ENCODE assay signal across 23 cellular contexts in the genomic region with DNA sequence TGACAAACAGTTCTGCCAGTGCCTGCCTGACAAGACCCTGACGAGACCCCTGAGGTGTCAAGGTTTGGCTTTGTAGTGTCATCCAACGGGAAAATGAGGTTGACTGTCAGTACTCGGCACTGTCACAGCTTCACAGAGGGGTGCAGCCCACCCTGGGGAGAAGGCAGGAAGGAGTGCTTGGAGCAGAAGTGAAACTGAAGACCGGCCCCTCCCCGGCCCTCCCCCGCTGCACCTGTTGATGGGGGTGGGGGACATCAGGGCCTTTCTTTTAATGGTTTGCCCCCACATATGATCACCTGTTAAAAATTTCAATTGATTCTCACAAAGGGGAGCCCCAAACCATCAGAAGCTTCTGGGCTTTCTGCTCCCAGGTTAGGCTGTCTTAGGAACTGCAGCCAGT. TPM values are rescaled to one million over a fixed set of nuclear protein-coding genes. Genes with fewer than 3 reads are reported as not detected.
DNase-seq lines count a peak whose midpoint lies in the region; ATAC-seq and TF ChIP-seq lines count a peak whose summit lies in the region.
"Had no signal": no experiment of that assay in that cellular context is flagged by ENCODE, and none has a peak within 500 bp of the region (broad histone marks: within the 10 kb centered on the region; RNA-seq: fewer than 3 reads in every experiment).

No MANE protein-coding gene starts in this region.

- no peak overlapping the region for H3K4me3 ChIP-seq in RWPE2 (ENCODE audit: severe bottlenecking)
- H3K4me3 ChIP-seq: HAP-1, left lung, sigmoid colon had no signal

- H3K4me1 ChIP-seq in RWPE2 (ENCODE audit: insufficient read depth, poor library complexity, severe bottlenecking): peaks cover 89% of the 10 kb centered on the region
- H3K4me1 ChIP-seq: HAP-1, parathyroid adenoma had no signal

- H3K27me3 Mint-ChIP-seq in memory B cell (no peaks in the 10 kb centered on the region), osteocyte (ENCODE audit: unreplicated experiment) (no peaks in the 10 kb centered on the region)
- H3K27me3 Mint-ChIP-seq: T-cell had no signal

- H3K27me3 ChIP-seq in RWPE2 (ENCODE audit: insufficient read depth, poor library complexity, severe bottlenecking): no peaks in the 10 kb centered on the region
- H3K27me3 ChIP-seq: sigmoid colon had no signal

- TF ChIP-seq CTCF in RWPE2 (IDR thresholded peaks at IDR 0.05; ENCODE audit: poor library complexity, severe bottlenecking) (no peak), osteocyte (IDR thresholded peaks at IDR 0.05) (no peak)

- H3K36me3 ChIP-seq in RWPE2 (ENCODE audit: low read depth): peaks cover 84% of the 10 kb centered on the region
- H3K36me3 ChIP-seq: HAP-1, left lung, sigmoid colon had no signal

- no peaks in the 10 kb centered on the region for H3K9me3 ChIP-seq in RWPE2 (ENCODE audit: severe bottlenecking)
- H3K9me3 ChIP-seq: HAP-1, left lung, sigmoid colon had no signal

- DNase-seq in RWPE2 (ENCODE audit: low spot score) (no peak), memory B cell (ENCODE audit: low spot score in 2 of 2) (peak; percentile 57 to 63), EL (no peak), NCI-H69 (lab: John Stamatoyannopoulos, UW) (no peak), DMS 273 treated with DMSO at 0.1 percent for 48 hours (lab: John Stamatoyannopoulos, UW) (no peak), osteocyte (ENCODE audit: extremely low spot score, unreplicated experiment) (no peak)
- DNase-seq: activated CD4-positive, alpha-beta T cell treated with anti-CD3 and anti-CD28 coated beads, Interleukin-2, amount 10 ng/mL, durations not matched to agents 24 days and 14 days; activated CD8-positive, alpha-beta memory T cell treated with anti-CD3 and anti-CD28 coated beads, Interleukin-2, amount 10 ng/mL, durations not matched to agents 7 days and 5 days; activated naive CD4-positive, alpha-beta T cell treated with anti-CD3 and anti-CD28 coated beads, Interleukin-2, amount 50 U/mL, for 16 hours; anterior cingulate cortex; left lung; NCI-H1694 treated with DMSO at 0.1 percent for 48 hours; NCI-H748 treated with DMSO at 0.1 percent for 48 hours; nephron progenitor cell; SHP77 treated with DMSO at 0.1 percent for 48 hours; sigmoid colon; stimulated activated CD8-positive, alpha-beta memory T cell treated with anti-CD3 and anti-CD28 coated beads, Interleukin-4, amount 100 ng/mL, for 48 hours; substantia nigra; T-cell had no signal

- H3K4me3 Mint-ChIP-seq in memory B cell (peak overlapping the region; percentile 77), osteocyte (ENCODE audit: unreplicated experiment) (no peak overlapping the region)
- H3K4me3 Mint-ChIP-seq: activated CD4-positive, alpha-beta T cell treated with anti-CD3 and anti-CD28 coated beads, Interleukin-2, amount 10 ng/mL, durations not matched to agents 24 days and 14 days; activated CD8-positive, alpha-beta memory T cell treated with anti-CD3 and anti-CD28 coated beads, Interleukin-2, amount 10 ng/mL, durations not matched to agents 7 days and 5 days; mesothelial cell of epicardium; nephron progenitor cell had no signal

- H3K9me3 Mint-ChIP-seq in memory B cell: no peaks in the 10 kb centered on the region
- H3K9me3 Mint-ChIP-seq in osteocyte (ENCODE audit: unreplicated experiment): no peaks in the 10 kb centered on the region
- H3K9me3 Mint-ChIP-seq: activated CD4-positive, alpha-beta T cell treated with anti-CD3 and anti-CD28 coated beads, Interleukin-2, amount 10 ng/mL, durations not matched to agents 24 days and 14 days; mesothelial cell of epicardium; nephron progenitor cell; T-cell had no signal

- H3K27ac ChIP-seq in RWPE2 (ENCODE audit: poor library complexity, severe bottlenecking): peak overlapping the region; percentile 100
- H3K27ac ChIP-seq: left lung, parathyroid adenoma had no signal

- peaks cover 78% of the 10 kb centered on the region for H3K4me1 Mint-ChIP-seq in memory B cell
- peaks cover 42% of the 10 kb centered on the region for H3K4me1 Mint-ChIP-seq in osteocyte (ENCODE audit: unreplicated experiment)

- ATAC-seq in HG03159 (IDR thresholded peaks at IDR 0.05; ENCODE audit: unreplicated experiment) (peak; percentile 42), RWPE2 (ENCODE audit: low read depth) (no peak), memory B cell (ENCODE audit: low read depth) (peak; percentile 87)
- ATAC-seq: activated CD8-positive, alpha-beta memory T cell treated with anti-CD3 and anti-CD28 coated beads, Interleukin-2, amount 10 ng/mL, durations not matched to agents 7 days and 5 days; left lung; T-cell had no signal

- H3K27ac Mint-ChIP-seq in memory B cell (peak overlapping the region; percentile 87), osteocyte (ENCODE audit: unreplicated experiment) (no peak overlapping the region)
- H3K27ac Mint-ChIP-seq: activated CD4-positive, alpha-beta T cell treated with anti-CD3 and anti-CD28 coated beads, Interleukin-2, amount 10 ng/mL, durations not matched to agents 24 days and 14 days; activated CD8-positive, alpha-beta memory T cell treated with anti-CD3 and anti-CD28 coated beads, Interleukin-2, amount 10 ng/mL, durations not matched to agents 7 days and 5 days; mesothelial cell of epicardium; nephron progenitor cell had no signal

- no peaks in the 10 kb centered on the region for H3K36me3 Mint-ChIP-seq in memory B cell
- H3K36me3 Mint-ChIP-seq in osteocyte (ENCODE audit: unreplicated experiment): peaks cover 5% of the 10 kb centered on the region
- H3K36me3 Mint-ChIP-seq: activated CD8-positive, alpha-beta memory T cell treated with anti-CD3 and anti-CD28 coated beads, Interleukin-2, amount 10 ng/mL, durations not matched to agents 7 days and 5 days; mesothelial cell of epicardium; T-cell had no signal

RNA-seq across cellular contexts. Expression of a gene that starts 6.8 kb away (rescaled TPM):
- 24.1 and 28.2 TPM in 2 replicates for total RNA-seq in osteocyte

Comparison
In these comparisons a context has a peak if more than half of its experiments do, and no peak if none do; other contexts are left out.
1. DNase-seq: peak in memory B cell (2 of 2); none in RWPE2 (single experiment), EL (single experiment), NCI-H69 (single experiment), DMS 273 treated with DMSO at 0.1 percent for 48 hours (single experiment) and osteocyte (single experiment).